Comparison of ENCODE assay signal across 8 cellular contexts in genomic region chr2:199463000-199463692, GRCh38. TPM values are rescaled to one million over a fixed set of nuclear protein-coding genes. Genes with fewer than 3 reads are reported as not detected.
DNase-seq lines count a peak whose midpoint lies in the region; ATAC-seq and TF ChIP-seq lines count a peak whose summit lies in the region.

No MANE protein-coding gene starts in this region.

- TF ChIP-seq CTCF in choroid plexus epithelial cell (conservative IDR thresholded peaks at IDR 0.05; ENCODE audit: low read depth, low read length) = peak; percentile 67

- DNase-seq in activated CD4-positive, alpha-beta T cell treated with anti-CD3 and anti-CD28 coated beads, Interleukin-2, amount 10 ng/mL, durations not matched to agents 24 days and 14 days = peak; percentile 85
- DNase-seq in activated CD4-positive, alpha-beta T cell treated with anti-CD3 and anti-CD28 coated beads for 1 hour = no peak
- DNase-seq in HUDEP-2 (lab: John Stamatoyannopoulos, UW; ENCODE audit: unreplicated experiment in 76 of 76) (peak in 70 of 76 experiments; percentile 10 to 84 (median 68)), choroid plexus epithelial cell (ENCODE audit: low read depth) (peak; percentile 38), kidney tubule cell (ENCODE audit: low spot score) (peak; percentile 76), mesenteric fat pad (ENCODE audit: low spot score) (no peak)
- peak; percentile 76 for DNase-seq in stimulated activated CD4-positive, alpha-beta T cell treated with anti-CD3 and anti-CD28 coated beads, Interleukin-15, amount 100 ng/mL, for 24 hours

- H3K36me3 Mint-ChIP-seq in activated CD4-positive, alpha-beta T cell treated with anti-CD3 and anti-CD28 coated beads, Interleukin-2, amount 10 ng/mL, durations not matched to agents 24 days and 14 days (ENCODE audit: low read depth) = peaks cover 9% of the 10 kb centered on the region

- ATAC-seq in SK-N-SH treated with all-trans-retinoic acid at 6 μM for 48 hours = peak; percentile 64

- H3K4me3 Mint-ChIP-seq in activated CD4-positive, alpha-beta T cell treated with anti-CD3 and anti-CD28 coated beads, Interleukin-2, amount 10 ng/mL, durations not matched to agents 24 days and 14 days = peak overlapping the region; percentile 51

- peaks cover 69% of the 10 kb centered on the region for H3K27me3 Mint-ChIP-seq in activated CD4-positive, alpha-beta T cell treated with anti-CD3 and anti-CD28 coated beads, Interleukin-2, amount 10 ng/mL, durations not matched to agents 24 days and 14 days

- peak overlapping the region; percentile 48 for H3K4me3 ChIP-seq in choroid plexus epithelial cell (ENCODE audit: low read depth, low read length)

- H3K9me3 Mint-ChIP-seq in activated CD4-positive, alpha-beta T cell treated with anti-CD3 and anti-CD28 coated beads, Interleukin-2, amount 10 ng/mL, durations not matched to agents 24 days and 14 days = peaks cover 20% of the 10 kb centered on the region

- peaks cover 15% of the 10 kb centered on the region for H3K4me1 Mint-ChIP-seq in activated CD4-positive, alpha-beta T cell treated with anti-CD3 and anti-CD28 coated beads, Interleukin-2, amount 10 ng/mL, durations not matched to agents 24 days and 14 days

- peak overlapping the region; percentile 29 for H3K27ac Mint-ChIP-seq in activated CD4-positive, alpha-beta T cell treated with anti-CD3 and anti-CD28 coated beads, Interleukin-2, amount 10 ng/mL, durations not matched to agents 24 days and 14 days

- intact Hi-C loops in activated CD4-positive, alpha-beta T cell treated with anti-CD3 and anti-CD28 coated beads, Interleukin-2, amount 10 ng/mL, durations not matched to agents 24 days and 14 days (cut with micrococcal nuclease) = no loop called here

TF ChIP-seq in SK-N-SH treated with all-trans-retinoic acid at 6 μM for 48 hours, 23 proteins besides CTCF, POLR2A, EP300 and RAD21:
- no peak for TF ChIP-seq CREB5 (CRISPR knock-in tag; IDR thresholded peaks at IDR 0.05; ENCODE audit: low read depth)

RNA-seq across cellular contexts. Expression of gene SATB2, which starts 5.4 kb away (rescaled TPM):
- total RNA-seq in activated CD4-positive, alpha-beta T cell treated with anti-CD3 and anti-CD28 coated beads, Interleukin-2, amount 10 ng/mL, durations not matched to agents 24 days and 14 days = 0.07 TPM in 1 of 2 replicates, not detected in the other
- 8.3 TPM for total RNA-seq in mesenteric fat pad

Comparison
In these comparisons a context has a peak if more than half of its experiments do, and no peak if none do; other contexts are left out.
1. DNase-seq: peak in activated CD4-positive, alpha-beta T cell treated with anti-CD3 and anti-CD28 coated beads, Interleukin-2, amount 10 ng/mL, durations not matched to agents 24 days and 14 days (single experiment), HUDEP-2 (70 of 76), choroid plexus epithelial cell (single experiment), kidney tubule cell (single experiment) and stimulated activated CD4-positive, alpha-beta T cell treated with anti-CD3 and anti-CD28 coated beads, Interleukin-15, amount 100 ng/mL, for 24 hours (single experiment); none in activated CD4-positive, alpha-beta T cell treated with anti-CD3 and anti-CD28 coated beads for 1 hour (single experiment) and mesenteric fat pad (single experiment).